8 cellular contexts compared by ENCODE assay signal in genomic region chr9:122213102-122213588, GRCh38. TPM values are rescaled to one million over a fixed set of nuclear protein-coding genes. Genes with fewer than 3 reads are reported as not detected.
A peak's percentile ranks its signal among the peaks of the same experiment; 100 is the strongest.
DNase-seq lines count a peak whose midpoint lies in the region; ATAC-seq and TF ChIP-seq lines count a peak whose summit lies in the region.
"Had no signal": no experiment of that assay in that cellular context is flagged by ENCODE, and none has a peak within 500 bp of the region (broad histone marks: within the 10 kb centered on the region; RNA-seq: fewer than 3 reads in every experiment).

No MANE protein-coding gene starts in this region.

- peak overlapping the region; percentile 24 for H3K9ac ChIP-seq in NT2/D1 (ENCODE audit: insufficient read length, low read depth)

- no peaks in the 10 kb centered on the region for H3K36me3 ChIP-seq in NT2/D1 (ENCODE audit: insufficient read depth, insufficient read length, low read length)
- H3K36me3 ChIP-seq in psoas muscle (ENCODE audit: insufficient read depth in 1 of 2, low read depth in 1 of 2), result no peaks in the 10 kb centered on the region

- H3K27me3 ChIP-seq in NT2/D1 (ENCODE audit: insufficient read depth, insufficient read length), result peaks cover 66% of the 10 kb centered on the region
- peaks cover 0 to 67% (median 21%) of the 10 kb centered on the region in 3 donors for H3K27me3 ChIP-seq in psoas muscle (ENCODE audit: insufficient read depth in 3 of 3, low read length in 2 of 3)

- WGBS in psoas muscle, 3 donors, result 37 to 44% (median 43%) methylated on average over 20 of the region's 20 CpGs

- H3K27ac ChIP-seq in coronary artery, result no peak overlapping the region
- no peak overlapping the region for H3K27ac ChIP-seq in psoas muscle

- H3K4me3 ChIP-seq in NT2/D1 (ENCODE audit: insufficient read length, low read depth) (peak overlapping the region; percentile 44), coronary artery (peak overlapping the region; percentile 69), psoas muscle (peak overlapping the region; percentile 61)

- ATAC-seq in psoas muscle (peak in 1 of 4 donors; percentile 9), HG03457 (IDR thresholded peaks at IDR 0.05; ENCODE audit: unreplicated experiment) (no peak)

- intact Hi-C loops in psoas muscle (cut with DNase I), result loop anchor here in 1 of 2 donors (10.0 kb wide), 1 partner anchor 132 kb away; no protein-coding TSS in a partner anchor

- DNase-seq in NT2/D1 (ENCODE audit: low read depth, low spot score) (no peak), coronary artery (ENCODE audit: low spot score) (no peak), psoas muscle (no peak), kidney tubule cell (ENCODE audit: low spot score) (no peak), NCI-H1930 (lab: John Stamatoyannopoulos, UW) (no peak)

- TF ChIP-seq CTCF in coronary artery (IDR thresholded peaks at IDR 0.05), result no peak
- no peak for TF ChIP-seq CTCF in psoas muscle (IDR thresholded peaks at IDR 0.05)

- H3K4me1 ChIP-seq in NT2/D1 (ENCODE audit: insufficient read depth, insufficient read length) (peaks cover 6% of the 10 kb centered on the region), psoas muscle (peaks cover 6% of the 10 kb centered on the region)

- peaks cover 5% of the 10 kb centered on the region; the same call in 1 of the 2 replicates for H3K9me3 ChIP-seq in NT2/D1 (ENCODE audit: insufficient read depth, low read length)
- H3K9me3 ChIP-seq in psoas muscle, result no peaks in the 10 kb centered on the region

RNA-seq across cellular contexts. Expression of gene LHX6, which starts 15.6 kb away (rescaled TPM):
- total RNA-seq in psoas muscle, result 1 to 10 TPM; 1.3 to 6.0 (median 3.0) TPM
- polyA plus RNA-seq in psoas muscle, result 1 to 10 TPM in 2 of 3 donors, under 1 TPM in 1; 1.00 to 2.4 (median 1.6) TPM

RNA-seq across cellular contexts. Expression of gene RBM18, which starts 51.5 kb away (rescaled TPM):
- 10 to 100 TPM; 33.7 to 41.7 (median 37.7) TPM for total RNA-seq in psoas muscle
- polyA plus RNA-seq in psoas muscle, result 10 to 100 TPM; 16.8 to 27.1 (median 22.3) TPM

RNA-seq across cellular contexts. Expression of gene MRRF, which starts 51.5 kb away (rescaled TPM):
- 10 to 100 TPM; 23.5 to 50.9 (median 39.0) TPM for total RNA-seq in psoas muscle
- 10 to 100 TPM; 42.6 to 61.4 (median 42.8) TPM for polyA plus RNA-seq in psoas muscle

RNA-seq across cellular contexts. Expression of gene MORN5, which starts 53.4 kb away (rescaled TPM):
- not detected for total RNA-seq in psoas muscle
- polyA plus RNA-seq in psoas muscle, result not detected
- total RNA-seq: endothelial cell of umbilical vein, omental fat pad had no signal
- polyA plus RNA-seq: endothelial cell of umbilical vein had no signal

RNA-seq across cellular contexts. Expression of gene NDUFA8, which starts 53.6 kb away (rescaled TPM):
- total RNA-seq in psoas muscle, result 100 to 1,000 TPM in 3 of 4 donors, 10 to 100 TPM in 1; 78.9 to 148 (median 124) TPM
- 100 to 1,000 TPM; 191 to 257 (median 231) TPM for polyA plus RNA-seq in psoas muscle
